ENCODE assay signal across 1 cellular context in genomic region chr16:75264531-75264998, GRCh38.
TF ChIP-seq lines count a peak whose summit lies in the region.

No MANE protein-coding gene starts in this region.

TF ChIP-seq in HepG2, 621 proteins besides CTCF, POLR2A, EP300 and RAD21:
- 0 out of 2 replicates have a peak, but pooled peaks have one; percentile 34 for TF ChIP-seq ZNF800 (CRISPR knock-in tag; IDR thresholded peaks at IDR 0.05)
- TF ChIP-seq ZXDC (CRISPR knock-in tag; IDR thresholded peaks at IDR 0.05) = peak; percentile 14; the same call in 1 of the 2 replicates
- peak in 1 of 2 experiments; percentile 8; a peak in 2 of 4 replicates for TF ChIP-seq HMGXB4 (CRISPR knock-in tag; IDR thresholded peaks at IDR 0.05; ENCODE audit: borderline replicate concordance in 1 of 2, low read depth in 1 of 2)
- peak; percentile 33; the same call in 1 of the 2 replicates for TF ChIP-seq ZFP91 (CRISPR knock-in tag; IDR thresholded peaks at IDR 0.05; ENCODE audit: borderline replicate concordance)
- TF ChIP-seq FOXO4 (CRISPR knock-in tag; conservative IDR thresholded peaks at IDR 0.05) = no peak; the same call in 1 of the 2 replicates
- 0 out of 2 replicates have a peak, but pooled peaks have one; percentile 3 for TF ChIP-seq FOXO1 (CRISPR knock-in tag; IDR thresholded peaks at IDR 0.05)
- no peak for TF ChIP-seq RBFOX2 (IDR thresholded peaks at IDR 0.05; ENCODE audit: low read depth, low read length)
- TF ChIP-seq MTA1 (CRISPR knock-in tag; IDR thresholded peaks at IDR 0.05; ENCODE audit: borderline replicate concordance) = no peak
- 0 out of 2 replicates have a peak, but pooled peaks have one; percentile 8 for TF ChIP-seq SALL1 (CRISPR knock-in tag; IDR thresholded peaks at IDR 0.05)
- peak; percentile 43; the same call in 1 of the 2 replicates for TF ChIP-seq AKAP8 (CRISPR knock-in tag; IDR thresholded peaks at IDR 0.05)
- TF ChIP-seq HNF1B (CRISPR knock-in tag; IDR thresholded peaks at IDR 0.05) = 0 out of 2 replicates have a peak, but pooled peaks have one; percentile 15
